ENCODE assay signal across 1 cellular context in the genomic region with DNA sequence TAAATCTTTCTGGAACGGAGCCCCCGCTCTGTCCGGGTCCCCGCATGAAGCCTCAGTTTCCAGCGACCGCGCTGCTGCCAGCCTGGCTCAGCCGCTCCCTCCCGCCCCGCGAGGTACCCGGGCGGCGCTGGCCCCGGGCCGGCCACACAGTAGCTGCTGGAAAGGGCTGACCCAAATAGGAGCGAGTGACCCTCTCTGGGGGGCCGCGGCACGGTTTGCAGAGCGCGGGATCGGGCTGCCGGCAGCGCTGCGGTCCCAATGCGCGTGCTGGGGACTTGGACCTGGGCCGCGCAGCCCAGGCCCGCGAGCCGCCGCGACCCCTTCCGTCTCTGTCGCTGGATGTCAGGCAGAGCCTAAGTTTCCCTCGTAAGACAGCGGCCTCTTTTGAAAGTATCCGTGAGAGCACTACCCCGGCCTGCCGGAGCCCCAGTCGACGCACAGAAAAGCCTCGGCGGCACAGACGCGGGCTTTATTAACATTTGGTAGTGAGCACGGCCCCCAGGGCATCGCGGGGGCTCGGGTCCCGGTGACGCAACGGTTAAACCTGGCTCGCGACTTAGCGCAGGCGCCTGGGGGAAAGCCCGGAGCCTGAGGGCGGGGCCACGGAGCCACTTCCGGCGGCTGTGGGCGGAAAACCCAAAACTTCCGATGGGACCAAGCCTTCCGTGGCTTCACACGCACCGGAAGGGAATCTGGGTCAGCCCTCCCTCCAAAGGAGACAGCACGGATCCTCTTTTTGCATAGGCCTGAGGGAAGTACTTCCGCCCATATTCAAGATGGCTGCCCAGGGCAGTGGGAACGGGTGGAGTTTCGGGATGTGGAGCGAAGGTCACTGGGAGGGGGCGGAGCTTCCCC.
TF ChIP-seq lines count a peak whose summit lies in the region.

No MANE protein-coding gene starts in this region.

TF ChIP-seq in HCT116, 20 proteins besides CTCF, POLR2A, EP300 and RAD21 (continued from another document):
- peak; percentile 65 for TF ChIP-seq ZBTB33 (IDR thresholded peaks at IDR 0.05; ENCODE audit: extremely low read depth, insufficient replicate concordance, low read length)
- TF ChIP-seq TCF7L2 (IDR thresholded peaks at IDR 0.05; ENCODE audit: borderline replicate concordance, extremely low read depth, insufficient read depth, insufficient read length) = peak; percentile 35
- peak; percentile 99 for TF ChIP-seq YY1 (IDR thresholded peaks at IDR 0.05; ENCODE audit: extremely low read depth, insufficient replicate concordance, low read depth, low read length)
- TF ChIP-seq REST (IDR thresholded peaks at IDR 0.05; ENCODE audit: low read depth) = no peak
- TF ChIP-seq CEBPB (IDR thresholded peaks at IDR 0.05; ENCODE audit: low read depth) = no peak
- peak; percentile 64; the same call in 1 of the 2 replicates for TF ChIP-seq ZFX (IDR thresholded peaks at IDR 0.05)
